1 cellular context compared by ENCODE assay signal in the genomic region with DNA sequence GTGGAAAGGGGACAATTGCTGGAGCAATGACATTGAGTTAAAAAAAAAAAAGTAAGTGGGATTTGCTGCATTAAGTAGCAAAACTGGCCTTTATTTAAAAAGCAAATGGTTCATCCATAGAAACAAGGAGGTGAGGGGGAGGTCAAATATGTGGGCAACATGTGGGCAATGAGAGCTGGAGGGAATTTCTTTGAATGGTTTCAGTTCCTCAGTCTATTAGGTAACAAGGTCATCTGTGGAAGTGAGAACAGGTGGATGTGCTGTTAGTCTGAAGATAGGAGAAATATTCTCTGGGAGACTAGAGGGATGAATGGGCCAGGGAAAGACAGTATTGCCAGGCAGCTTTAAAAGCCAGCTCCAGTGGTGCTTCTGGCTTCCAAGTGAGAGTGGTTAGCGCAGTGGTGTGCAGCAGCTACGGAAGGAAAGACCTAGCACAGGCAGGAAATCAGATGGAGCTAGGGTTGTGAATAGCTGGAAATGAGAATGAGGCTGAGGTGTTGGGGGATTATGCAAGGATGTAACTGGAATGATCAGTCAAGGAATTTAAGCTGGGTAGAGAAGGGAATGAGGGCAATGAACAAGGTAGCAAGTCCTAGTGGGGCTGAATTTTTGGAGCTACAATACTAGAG.
TF ChIP-seq lines count a peak whose summit lies in the region.

No MANE protein-coding gene starts in this region.

TF ChIP-seq in GM12878, 131 proteins besides CTCF, POLR2A, EP300 and RAD21 (continued from another document):
- TF ChIP-seq, protein P1, sequence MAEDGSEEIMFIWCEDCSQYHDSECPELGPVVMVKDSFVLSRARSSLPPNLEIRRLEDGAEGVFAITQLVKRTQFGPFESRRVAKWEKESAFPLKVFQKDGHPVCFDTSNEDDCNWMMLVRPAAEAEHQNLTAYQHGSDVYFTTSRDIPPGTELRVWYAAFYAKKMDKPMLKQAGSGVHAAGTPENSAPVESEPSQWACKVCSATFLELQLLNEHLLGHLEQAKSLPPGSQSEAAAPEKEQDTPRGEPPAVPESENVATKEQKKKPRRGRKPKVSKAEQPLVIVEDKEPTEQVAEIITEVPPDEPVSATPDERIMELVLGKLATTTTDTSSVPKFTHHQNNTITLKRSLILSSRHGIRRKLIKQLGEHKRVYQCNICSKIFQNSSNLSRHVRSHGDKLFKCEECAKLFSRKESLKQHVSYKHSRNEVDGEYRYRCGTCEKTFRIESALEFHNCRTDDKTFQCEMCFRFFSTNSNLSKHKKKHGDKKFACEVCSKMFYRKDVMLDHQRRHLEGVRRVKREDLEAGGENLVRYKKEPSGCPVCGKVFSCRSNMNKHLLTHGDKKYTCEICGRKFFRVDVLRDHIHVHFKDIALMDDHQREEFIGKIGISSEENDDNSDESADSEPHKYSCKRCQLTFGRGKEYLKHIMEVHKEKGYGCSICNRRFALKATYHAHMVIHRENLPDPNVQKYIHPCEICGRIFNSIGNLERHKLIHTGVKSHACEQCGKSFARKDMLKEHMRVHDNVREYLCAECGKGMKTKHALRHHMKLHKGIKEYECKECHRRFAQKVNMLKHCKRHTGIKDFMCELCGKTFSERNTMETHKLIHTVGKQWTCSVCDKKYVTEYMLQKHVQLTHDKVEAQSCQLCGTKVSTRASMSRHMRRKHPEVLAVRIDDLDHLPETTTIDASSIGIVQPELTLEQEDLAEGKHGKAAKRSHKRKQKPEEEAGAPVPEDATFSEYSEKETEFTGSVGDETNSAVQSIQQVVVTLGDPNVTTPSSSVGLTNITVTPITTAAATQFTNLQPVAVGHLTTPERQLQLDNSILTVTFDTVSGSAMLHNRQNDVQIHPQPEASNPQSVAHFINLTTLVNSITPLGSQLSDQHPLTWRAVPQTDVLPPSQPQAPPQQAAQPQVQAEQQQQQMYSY (CRISPR knock-in tag; IDR thresholded peaks at IDR 0.05) = no peak
- peak; percentile 60; the same call in 1 of the 2 replicates for TF ChIP-seq PAX5 (IDR thresholded peaks at IDR 0.05; ENCODE audit: borderline replicate concordance, low read depth, low read length)
- TF ChIP-seq CHD2 (IDR thresholded peaks at IDR 0.05; ENCODE audit: borderline replicate concordance, low read depth, low read length) = no peak
- TF ChIP-seq RAD51 (IDR thresholded peaks at IDR 0.05) = no peak
- 0 out of 2 replicates have a peak, but pooled peaks have one; percentile 28 for TF ChIP-seq BMI1 (IDR thresholded peaks at IDR 0.05; ENCODE audit: borderline replicate concordance)
- no peak for TF ChIP-seq MEF2B (IDR thresholded peaks at IDR 0.05; ENCODE audit: partially characterized antibody, poor library complexity, severe bottlenecking)
- TF ChIP-seq NFIC (IDR thresholded peaks at IDR 0.05; ENCODE audit: low read depth, low read length) = 0 out of 2 replicates have a peak, but pooled peaks have one; percentile 19
- TF ChIP-seq NR2F1 (conservative IDR thresholded peaks at IDR 0.05) = peak; percentile 92
- TF ChIP-seq MEF2A (IDR thresholded peaks at IDR 0.05; ENCODE audit: insufficient read depth, low read depth, low read length) = no peak
- no peak for TF ChIP-seq ZNF274 (IDR thresholded peaks at IDR 0.05; ENCODE audit: insufficient read depth, insufficient read length)
- TF ChIP-seq ZSCAN29 (IDR thresholded peaks at IDR 0.05) = no peak
- TF ChIP-seq, protein P2, sequence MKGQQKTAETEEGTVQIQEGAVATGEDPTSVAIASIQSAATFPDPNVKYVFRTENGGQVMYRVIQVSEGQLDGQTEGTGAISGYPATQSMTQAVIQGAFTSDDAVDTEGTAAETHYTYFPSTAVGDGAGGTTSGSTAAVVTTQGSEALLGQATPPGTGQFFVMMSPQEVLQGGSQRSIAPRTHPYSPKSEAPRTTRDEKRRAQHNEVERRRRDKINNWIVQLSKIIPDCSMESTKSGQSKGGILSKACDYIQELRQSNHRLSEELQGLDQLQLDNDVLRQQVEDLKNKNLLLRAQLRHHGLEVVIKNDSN (IDR thresholded peaks at IDR 0.05; ENCODE audit: borderline replicate concordance, extremely low read length, insufficient read depth, low read depth, low read length) = no peak
- no peak for TF ChIP-seq FOXK2 (IDR thresholded peaks at IDR 0.05)
- no peak for TF ChIP-seq STAT1 (conservative IDR thresholded peaks at IDR 0.05)
- TF ChIP-seq IRF4 (IDR thresholded peaks at IDR 0.05; ENCODE audit: low read depth, low read length) = peak; percentile 83
- no peak for TF ChIP-seq HDAC2 (IDR thresholded peaks at IDR 0.05)
- TF ChIP-seq CREB1 (IDR thresholded peaks at IDR 0.05; ENCODE audit: low read depth) = no peak
- peak; percentile 79 for TF ChIP-seq BCL11A (IDR thresholded peaks at IDR 0.05; ENCODE audit: low read depth, low read length)
- peak; percentile 67 for TF ChIP-seq MTA2 (IDR thresholded peaks at IDR 0.05; ENCODE audit: low read depth)
- no peak for TF ChIP-seq KDM1A (IDR thresholded peaks at IDR 0.05; ENCODE audit: borderline replicate concordance)
- TF ChIP-seq, protein P3, sequence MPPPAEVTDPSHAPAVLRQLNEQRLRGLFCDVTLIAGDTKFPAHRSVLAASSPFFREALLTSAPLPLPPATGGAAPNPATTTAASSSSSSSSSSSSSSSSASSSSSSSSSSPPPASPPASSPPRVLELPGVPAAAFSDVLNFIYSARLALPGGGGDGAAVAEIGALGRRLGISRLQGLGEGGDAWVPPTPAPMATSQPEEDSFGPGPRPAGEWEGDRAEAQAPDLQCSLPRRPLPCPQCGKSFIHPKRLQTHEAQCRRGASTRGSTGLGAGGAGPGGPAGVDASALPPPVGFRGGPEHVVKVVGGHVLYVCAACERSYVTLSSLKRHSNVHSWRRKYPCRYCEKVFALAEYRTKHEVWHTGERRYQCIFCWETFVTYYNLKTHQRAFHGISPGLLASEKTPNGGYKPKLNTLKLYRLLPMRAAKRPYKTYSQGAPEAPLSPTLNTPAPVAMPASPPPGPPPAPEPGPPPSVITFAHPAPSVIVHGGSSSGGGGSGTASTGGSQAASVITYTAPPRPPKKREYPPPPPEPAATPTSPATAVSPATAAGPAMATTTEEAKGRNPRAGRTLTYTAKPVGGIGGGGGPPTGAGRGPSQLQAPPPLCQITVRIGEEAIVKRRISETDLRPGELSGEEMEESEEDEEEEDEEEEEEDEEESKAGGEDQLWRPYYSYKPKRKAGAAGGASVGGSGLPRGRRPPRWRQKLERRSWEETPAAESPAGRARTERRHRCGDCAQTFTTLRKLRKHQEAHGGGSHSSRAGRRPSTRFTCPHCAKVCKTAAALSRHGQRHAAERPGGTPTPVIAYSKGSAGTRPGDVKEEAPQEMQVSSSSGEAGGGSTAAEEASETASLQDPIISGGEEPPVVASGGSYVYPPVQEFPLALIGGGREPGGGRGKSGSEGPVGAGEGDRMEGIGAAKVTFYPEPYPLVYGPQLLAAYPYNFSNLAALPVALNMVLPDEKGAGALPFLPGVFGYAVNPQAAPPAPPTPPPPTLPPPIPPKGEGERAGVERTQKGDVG (CRISPR knock-in tag; IDR thresholded peaks at IDR 0.05) = no peak
- TF ChIP-seq, protein P4, sequence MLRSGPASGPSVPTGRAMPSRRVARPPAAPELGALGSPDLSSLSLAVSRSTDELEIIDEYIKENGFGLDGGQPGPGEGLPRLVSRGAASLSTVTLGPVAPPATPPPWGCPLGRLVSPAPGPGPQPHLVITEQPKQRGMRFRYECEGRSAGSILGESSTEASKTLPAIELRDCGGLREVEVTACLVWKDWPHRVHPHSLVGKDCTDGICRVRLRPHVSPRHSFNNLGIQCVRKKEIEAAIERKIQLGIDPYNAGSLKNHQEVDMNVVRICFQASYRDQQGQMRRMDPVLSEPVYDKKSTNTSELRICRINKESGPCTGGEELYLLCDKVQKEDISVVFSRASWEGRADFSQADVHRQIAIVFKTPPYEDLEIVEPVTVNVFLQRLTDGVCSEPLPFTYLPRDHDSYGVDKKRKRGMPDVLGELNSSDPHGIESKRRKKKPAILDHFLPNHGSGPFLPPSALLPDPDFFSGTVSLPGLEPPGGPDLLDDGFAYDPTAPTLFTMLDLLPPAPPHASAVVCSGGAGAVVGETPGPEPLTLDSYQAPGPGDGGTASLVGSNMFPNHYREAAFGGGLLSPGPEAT (IDR thresholded peaks at IDR 0.05; ENCODE audit: low read depth) = peak; percentile 55; the same call in 1 of the 2 replicates
- peak; percentile 84 for TF ChIP-seq EED (IDR thresholded peaks at IDR 0.05; ENCODE audit: low read depth)
- TF ChIP-seq SPI1 (IDR thresholded peaks at IDR 0.05; ENCODE audit: borderline replicate concordance, insufficient read depth, low read depth, low read length) = peak; percentile 96
- no peak for TF ChIP-seq ASH2L (IDR thresholded peaks at IDR 0.05; ENCODE audit: borderline replicate concordance, low read depth)
- no peak for TF ChIP-seq SUZ12 (IDR thresholded peaks at IDR 0.05; ENCODE audit: unreplicated experiment)
- TF ChIP-seq YY1 (IDR thresholded peaks at IDR 0.05; ENCODE audit: low read depth, low read length) = no peak
- TF ChIP-seq TCF7 (IDR thresholded peaks at IDR 0.05; ENCODE audit: borderline replicate concordance) = no peak
- TF ChIP-seq SIX5 (IDR thresholded peaks at IDR 0.05; ENCODE audit: low read depth, low read length, severe bottlenecking) = no peak
- TF ChIP-seq POU2F2 (IDR thresholded peaks at IDR 0.05; ENCODE audit: borderline replicate concordance, low read depth, low read length) = no peak
- TF ChIP-seq CBX3 (IDR thresholded peaks at IDR 0.05; ENCODE audit: borderline replicate concordance, low read depth) = no peak
- no peak for TF ChIP-seq CBFB (IDR thresholded peaks at IDR 0.05; ENCODE audit: low read depth)
- peak; percentile 75 for TF ChIP-seq IKZF1 (conservative IDR thresholded peaks at IDR 0.05)
- TF ChIP-seq RB1 (IDR thresholded peaks at IDR 0.05; ENCODE audit: borderline replicate concordance) = no peak
- no peak; the same call in 1 of the 2 replicates for TF ChIP-seq ZNF384 (IDR thresholded peaks at IDR 0.05; ENCODE audit: borderline replicate concordance, low read depth, low read length)
- TF ChIP-seq NFYA (IDR thresholded peaks at IDR 0.05; ENCODE audit: borderline replicate concordance, low read depth, low read length) = no peak
- TF ChIP-seq RUNX3 (IDR thresholded peaks at IDR 0.05; ENCODE audit: low read length) = peak; percentile 82
- TF ChIP-seq HDAC6 (IDR thresholded peaks at IDR 0.05; ENCODE audit: unreplicated experiment) = no peak
